In the genomic region with DNA sequence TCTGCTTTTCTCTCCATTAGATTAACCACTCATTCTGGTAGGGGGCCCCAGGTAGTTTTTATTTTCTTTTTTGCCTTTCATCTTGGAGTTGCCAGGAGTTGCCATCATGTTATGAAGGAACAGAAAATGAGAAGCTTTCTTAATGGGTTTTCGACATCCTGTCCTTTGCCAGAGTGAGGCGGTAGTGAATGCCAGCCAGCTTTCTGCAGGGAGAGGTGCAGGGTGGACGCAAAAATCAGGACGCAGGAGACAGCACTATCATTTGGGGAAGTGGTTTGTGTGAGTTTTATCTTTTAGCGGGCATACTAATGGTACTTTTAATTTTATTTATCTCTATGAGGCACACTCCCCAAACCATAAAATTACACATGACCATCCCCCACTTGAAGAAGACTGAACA, we compare ENCODE assay signal across 7 cellular contexts. TPM values are rescaled to one million over a fixed set of nuclear protein-coding genes. Genes with fewer than 3 reads are reported as not detected.
DNase-seq lines count a peak whose midpoint lies in the region; ATAC-seq and TF ChIP-seq lines count a peak whose summit lies in the region.

No MANE protein-coding gene starts in this region.

- TF ChIP-seq POLR2A in Peyer's patch (IDR thresholded peaks at IDR 0.05): no peak

- H3K18ac ChIP-seq in H9 (ENCODE audit: insufficient read length, low read depth, low read length): no peak overlapping the region

- peaks cover 31 to 37% of the 10 kb centered on the region in 2 experiments for H3K4me1 Mint-ChIP-seq in H9
- H3K4me1 Mint-ChIP-seq in nephron progenitor cell: peaks cover 59% of the 10 kb centered on the region

- H3K9ac ChIP-seq in H9 (ENCODE audit: extremely low read depth, insufficient read length, low read length): no peak overlapping the region

- H4K20me1 ChIP-seq in H9 (ENCODE audit: control insufficient read depth, insufficient read depth, insufficient read length): no peaks in the 10 kb centered on the region

- H3K23me2 ChIP-seq in H9 (ENCODE audit: insufficient read length, low read depth, low read length, poor library complexity, severe bottlenecking): peaks cover 17% of the 10 kb centered on the region

- TF ChIP-seq CTCF in H9 (conservative IDR thresholded peaks at IDR 0.05): peak; percentile 32; the same call in 2 of the 3 replicates
- TF ChIP-seq CTCF in Peyer's patch (IDR thresholded peaks at IDR 0.05): no peak
- TF ChIP-seq CTCF in epithelial cell of esophagus (IDR thresholded peaks at IDR 0.05; ENCODE audit: insufficient read depth, low read depth, low read length, missing control alignments): no peak
- TF ChIP-seq CTCF in nephron progenitor cell (IDR thresholded peaks at IDR 0.05): no peak

- no peaks in the 10 kb centered on the region for H3K79me1 ChIP-seq in H9 (ENCODE audit: insufficient read depth, low read depth, low read length, poor library complexity, severe bottlenecking)

- H3K56ac ChIP-seq in H9 (ENCODE audit: insufficient read length, low read depth, low read length): no peak overlapping the region

- H3K4me2 ChIP-seq in H9 (ENCODE audit: insufficient read depth, insufficient read length, low read length): peak overlapping the region; percentile 100

- DNase-seq in H9 (no peak), Peyer's patch (no peak), epithelial cell of esophagus (ENCODE audit: low read depth) (peak; percentile 17), nephron progenitor cell (peak; percentile 10)
- DNase-seq in NK-92 treated with Interleukin-12 subunit alpha and Interleukin-12 subunit beta, amount 100 ng/mL, for 24 hours (lab: John Stamatoyannopoulos, UW): no peak

- no peak overlapping the region for H2AFZ ChIP-seq in H9 (ENCODE audit: low read length)

- no peak overlapping the region for H2BK15ac ChIP-seq in H9 (ENCODE audit: low read depth, low read length)

- peaks cover 19% of the 10 kb centered on the region for H3K79me2 ChIP-seq in H9 (ENCODE audit: insufficient read depth, low read length)

- H3K27ac ChIP-seq in H9 (ENCODE audit: insufficient read length, low read depth, low read length): no peak overlapping the region
- peak overlapping the region in 1 of 4 donors; percentile 94 for H3K27ac ChIP-seq in Peyer's patch

- no peak for ATAC-seq in HG02571 (IDR thresholded peaks at IDR 0.05; ENCODE audit: unreplicated experiment)
- no peak for ATAC-seq in HG02885 (IDR thresholded peaks at IDR 0.05; ENCODE audit: poor library complexity, unreplicated experiment)

- H3K27me3 ChIP-seq in H9 (ENCODE audit: insufficient read depth, low read length) (no peaks in the 10 kb centered on the region), Peyer's patch (no peaks in the 10 kb centered on the region)

- no peak overlapping the region for H3K4ac ChIP-seq in H9 (ENCODE audit: low read depth, low read length)

- H3K23ac ChIP-seq in H9 (ENCODE audit: insufficient read length, low read depth, low read length): no peak overlapping the region

- no peaks in the 10 kb centered on the region for H3K9me3 ChIP-seq in H9 (ENCODE audit: control insufficient read depth, low read depth, low read length)
- H3K9me3 ChIP-seq in Peyer's patch: no peaks in the 10 kb centered on the region

- H3K27ac Mint-ChIP-seq in H9 (no peak overlapping the region), nephron progenitor cell (no peak overlapping the region)

- no peak overlapping the region for H2BK20ac ChIP-seq in H9 (ENCODE audit: low read depth, low read length, poor library complexity, severe bottlenecking)

- H3K36me3 ChIP-seq in Peyer's patch: no peaks in the 10 kb centered on the region

- peak overlapping the region; percentile 90 to 97 for H3K4me3 Mint-ChIP-seq in H9
- H3K4me3 Mint-ChIP-seq in nephron progenitor cell: peak overlapping the region; percentile 97

- no peak overlapping the region for H4K91ac ChIP-seq in H9 (ENCODE audit: insufficient read length, low read depth, low read length)

- H3K4me1 ChIP-seq in H9 (ENCODE audit: insufficient read depth, low read length) (no peaks in the 10 kb centered on the region; the same call in 1 of the 2 replicates), Peyer's patch (peaks cover 0 to 8% (median 0%) of the 10 kb centered on the region in 4 donors)

- H3T11ph ChIP-seq in H9 (ENCODE audit: low read length): no peak overlapping the region

- no peak overlapping the region for H2BK120ac ChIP-seq in H9 (ENCODE audit: low read depth, low read length, poor library complexity, severe bottlenecking)

- H2BK12ac ChIP-seq in H9 (ENCODE audit: insufficient read length, low read depth, low read length): no peak overlapping the region

- H4K5ac ChIP-seq in H9 (ENCODE audit: insufficient read length, low read depth, low read length): no peak overlapping the region

- WGBS in H9 (ENCODE audit: extremely low coverage, insufficient read length, low lambda C conversion rate): no CpG with 5 or more reads among the region's 5 CpGs

- no peaks in the 10 kb centered on the region for H3K27me3 Mint-ChIP-seq in H9 (ENCODE audit: low read depth)
- H3K27me3 Mint-ChIP-seq in nephron progenitor cell (ENCODE audit: low read depth, poor library complexity): peaks cover 4% of the 10 kb centered on the region

- no peak overlapping the region for H3K14ac ChIP-seq in H9 (ENCODE audit: insufficient read depth, low read length)

- H3K36me3 Mint-ChIP-seq in H9 (ENCODE audit: insufficient read depth in 1 of 3, low read depth in 3 of 3) (peaks cover 8 to 25% (median 15%) of the 10 kb centered on the region in 3 experiments), nephron progenitor cell (ENCODE audit: low read depth) (peaks cover 26% of the 10 kb centered on the region)

- H3K4me3 ChIP-seq in Peyer's patch (peak overlapping the region in 3 of 4 donors; percentile 53 to 73 (median 70)), epithelial cell of esophagus (ENCODE audit: low read length) (peak overlapping the region; percentile 50)

- no peak overlapping the region for H4K8ac ChIP-seq in H9 (replicated peaks; ENCODE audit: insufficient read length, low read depth, low read length)

- H3K9me3 Mint-ChIP-seq in H9 (peaks cover 0 to 3% of the 10 kb centered on the region in 2 experiments; a peak in 2 of 5 replicates), nephron progenitor cell (peaks cover 4% of the 10 kb centered on the region)

- no peak overlapping the region for H2AK5ac ChIP-seq in H9 (ENCODE audit: insufficient read length, low read length)

- no peak overlapping the region for H2BK5ac ChIP-seq in H9 (ENCODE audit: insufficient read length, low read length)

RNA-seq across cellular contexts. Expression of gene RASSF8, which starts 1.7 kb away (rescaled TPM):
- total RNA-seq in H9 (2021): 38.8 and 40.6 TPM in 2 replicates
- 10 to 100 TPM in 3 of 4 donors, 1 to 10 TPM in 1; 1.2 to 56.9 (median 12.0) TPM for total RNA-seq in Peyer's patch

Comparison
In these comparisons a context has a peak if more than half of its experiments do, and no peak if none do; other contexts are left out.
1. DNase-seq: peak in epithelial cell of esophagus (single experiment) and nephron progenitor cell (single experiment); none in H9 (single experiment), Peyer's patch (0 of 3) and NK-92 treated with Interleukin-12 subunit alpha and Interleukin-12 subunit beta, amount 100 ng/mL, for 24 hours (single experiment).